In genomic region chr3:136817448-136817847, GRCh38 we compare ENCODE assay signal across 11 cellular contexts. TPM values are rescaled to one million over a fixed set of nuclear protein-coding genes. Genes with fewer than 3 reads are reported as not detected.
DNase-seq lines count a peak whose midpoint lies in the region; ATAC-seq and TF ChIP-seq lines count a peak whose summit lies in the region.
"Had no signal": no experiment of that assay in that cellular context is flagged by ENCODE, and none has a peak within 500 bp of the region (broad histone marks: within the 10 kb centered on the region; RNA-seq: fewer than 3 reads in every experiment).

No MANE protein-coding gene starts in this region.

- H3K27me3 ChIP-seq in CD4-positive, alpha-beta memory T cell (ENCODE audit: insufficient read depth, low read length): peaks cover 13% of the 10 kb centered on the region
- peaks cover 44% of the 10 kb centered on the region for H3K27me3 ChIP-seq in neural progenitor cell

- H3K36me3 Mint-ChIP-seq in CD4-positive, alpha-beta memory T cell: no peaks in the 10 kb centered on the region
- H3K36me3 Mint-ChIP-seq in neural progenitor cell: peaks cover 10% of the 10 kb centered on the region

- H3K4me3 ChIP-seq in CD4-positive, alpha-beta memory T cell (ENCODE audit: low read length in 2 of 2): no peak overlapping the region
- H3K4me3 ChIP-seq in LNCaP clone FGC (ENCODE audit: low read depth, low read length) (no peak overlapping the region), neural progenitor cell (no peak overlapping the region)

- H3K9me3 Mint-ChIP-seq in CD4-positive, alpha-beta memory T cell: peaks cover 0 to 2% (median 0%) of the 10 kb centered on the region in 8 donors
- H3K9me3 Mint-ChIP-seq in neural progenitor cell: peaks cover 13% of the 10 kb centered on the region

- no peak overlapping the region for H3K27ac ChIP-seq in CD4-positive, alpha-beta memory T cell (ENCODE audit: low read depth, low read length)
- H3K27ac ChIP-seq in epithelial cell of prostate (peak overlapping the region; percentile 68), neural progenitor cell (no peak overlapping the region)

- in situ Hi-C loops in KBM-7 (cut with MboI; ENCODE audit: low pct_unique_long_range_greater_than_20kb, low sequenced_read_pairs): no loop called here

- peaks cover 14 to 21% (median 18%) of the 10 kb centered on the region in 4 donors for H3K4me1 Mint-ChIP-seq in CD4-positive, alpha-beta memory T cell
- H3K4me1 Mint-ChIP-seq in neural progenitor cell: peaks cover 41% of the 10 kb centered on the region

- no peak overlapping the region for H3K27ac Mint-ChIP-seq in CD4-positive, alpha-beta memory T cell
- H3K27ac Mint-ChIP-seq in neural progenitor cell: peak overlapping the region; percentile 58
- H3K27ac Mint-ChIP-seq: nephron progenitor cell had no signal

- peak overlapping the region in 5 of 8 donors; percentile 78 to 91 (median 84) for H3K4me3 Mint-ChIP-seq in CD4-positive, alpha-beta memory T cell
- peak overlapping the region; percentile 93 for H3K4me3 Mint-ChIP-seq in neural progenitor cell

- peaks cover 17% of the 10 kb centered on the region for H3K4me1 ChIP-seq in CD4-positive, alpha-beta memory T cell (ENCODE audit: insufficient read depth, low read length)
- peaks cover 9% of the 10 kb centered on the region for H3K4me1 ChIP-seq in neural progenitor cell

- H3K36me3 ChIP-seq in CD4-positive, alpha-beta memory T cell (ENCODE audit: insufficient read depth, low read length): no peaks in the 10 kb centered on the region
- H3K36me3 ChIP-seq in neural progenitor cell: no peaks in the 10 kb centered on the region

- no peak overlapping the region for H2AFZ ChIP-seq in neural progenitor cell (replicated peaks)

- ATAC-seq in GM18517 (IDR thresholded peaks at IDR 0.05; ENCODE audit: unreplicated experiment): no peak

- CTCF ChIA-PET in CD4-positive, alpha-beta memory T cell (lab: Charles Lee; ENCODE audit: partially characterized antibody): no interaction called here

- TF ChIP-seq CTCF in LNCaP clone FGC (IDR thresholded peaks at IDR 0.05; ENCODE audit: control insufficient read depth, extremely low read depth, insufficient read depth): no peak
- TF ChIP-seq CTCF in neural progenitor cell (IDR thresholded peaks at IDR 0.05): no peak

- H3K27me3 Mint-ChIP-seq in CD4-positive, alpha-beta memory T cell: peaks cover 18 to 31% of the 10 kb centered on the region in 2 donors
- H3K27me3 Mint-ChIP-seq in neural progenitor cell (ENCODE audit: insufficient read depth, low read depth): peaks cover 6% of the 10 kb centered on the region

- H3K9ac ChIP-seq in neural progenitor cell: no peak overlapping the region

- no peak overlapping the region for H3K4me2 ChIP-seq in neural progenitor cell

- intact Hi-C loops in CD4-positive, alpha-beta memory T cell (cut with micrococcal nuclease): no loop called here

- H3F3A ChIP-seq in neural progenitor cell (ENCODE audit: low read depth): peaks cover 26% of the 10 kb centered on the region

- no peaks in the 10 kb centered on the region for H3K79me2 ChIP-seq in neural progenitor cell (ENCODE audit: low read depth)

- POLR2A ChIA-PET in CD4-positive, alpha-beta memory T cell (lab: Charles Lee; ENCODE audit: partially characterized antibody): no interaction called here

- DNase-seq in CD4-positive, alpha-beta memory T cell: no peak
- peak; percentile 58 for DNase-seq in LNCaP clone FGC (ENCODE audit: low read depth)
- no peak for DNase-seq in epithelial cell of prostate (ENCODE audit: low read depth, low spot score)
- no peak for DNase-seq in neural progenitor cell (ENCODE audit: low spot score)
- no peak for DNase-seq in SKM-1 (lab: John Stamatoyannopoulos, UW; ENCODE audit: unreplicated experiment)
- DNase-seq in KBM-7: no peak
- no peak for DNase-seq in NCI-H748 (lab: John Stamatoyannopoulos, UW; ENCODE audit: unreplicated experiment)
- DNase-seq: COR-L47, NCI-H446 had no signal

- H4K20me1 ChIP-seq in neural progenitor cell (ENCODE audit: low read depth): peaks cover 11% of the 10 kb centered on the region

- no peaks in the 10 kb centered on the region for H3K9me3 ChIP-seq in CD4-positive, alpha-beta memory T cell (ENCODE audit: control insufficient read depth in 1 of 2, low read length in 2 of 2)
- H3K9me3 ChIP-seq in neural progenitor cell (ENCODE audit: low read depth): no peaks in the 10 kb centered on the region

RNA-seq across cellular contexts. Expression of gene SLC35G2, which starts 1.5 kb away (rescaled TPM):
- total RNA-seq in CD4-positive, alpha-beta memory T cell: under 1 TPM; 0.17 to 0.42 TPM
- under 1 TPM; 0.26 to 0.38 TPM for polyA plus RNA-seq in CD4-positive, alpha-beta memory T cell
- 0.43 and 1.5 TPM in 2 replicates for total RNA-seq in neural progenitor cell (ENCODE audit: low replicate concordance)

RNA-seq across cellular contexts. Expression of gene NCK1, which starts 44.6 kb away (rescaled TPM):
- 10 to 100 TPM; 61.2 to 68.4 TPM for total RNA-seq in CD4-positive, alpha-beta memory T cell
- polyA plus RNA-seq in CD4-positive, alpha-beta memory T cell: 10 to 100 TPM; 40.3 to 62.1 TPM
- total RNA-seq in neural progenitor cell (ENCODE audit: low replicate concordance): 28.3 and 46.5 TPM in 2 replicates
